26 cellular contexts compared by ENCODE assay signal in genomic region chr17:74461646-74462045, GRCh38. TPM values are rescaled to one million over a fixed set of nuclear protein-coding genes. Genes with fewer than 3 reads are reported as not detected.
"Had no signal": no experiment of that assay in that cellular context is flagged by ENCODE, and none has a peak within 500 bp of the region (broad histone marks: within the 10 kb centered on the region; RNA-seq: fewer than 3 reads in every experiment).

No MANE protein-coding gene starts in this region.

- ATAC-seq: gastroesophageal sphincter, left cardiac atrium, lower lobe of right lung, psoas muscle had no signal

- DNase-seq: colonic mucosa; dermis blood vessel endothelial cell; esophagus squamous epithelium; foreskin fibroblast; glutamatergic neuron; kidney; left cardiac atrium; left ventricle myocardium inferior; lower lobe of right lung; psoas muscle; retina; sigmoid colon; stimulated activated CD4-positive, alpha-beta T cell treated with anti-CD3 and anti-CD28 coated beads, Interleukin-12 subunit alpha, Interleukin-12 subunit beta, amount 100 ng/mL, for 4 hours; stimulated activated naive CD4-positive, alpha-beta T cell; thyroid gland; uterus had no signal

- H3K27ac Mint-ChIP-seq: memory B cell, mesothelial cell of epicardium, nephron, type B pancreatic cell had no signal

- H3K4me1 ChIP-seq: colonic mucosa, uterus had no signal

- H3K4me3 ChIP-seq: colonic mucosa, esophagus squamous epithelium, gastroesophageal sphincter, left ventricle myocardium inferior, lower lobe of right lung, psoas muscle, sigmoid colon, skin epidermis, suprapubic skin, thyroid gland, uterus had no signal

- H3K36me3 Mint-ChIP-seq: memory B cell, mesothelial cell of epicardium, type B pancreatic cell had no signal

- H3K36me3 ChIP-seq: colonic mucosa, esophagus squamous epithelium, gastroesophageal sphincter, left ventricle myocardium inferior, lower lobe of right lung, sigmoid colon, suprapubic skin, thyroid gland, uterus had no signal

- H3K27ac ChIP-seq: gastroesophageal sphincter, left ventricle myocardium inferior, psoas muscle, sigmoid colon, suprapubic skin, thyroid gland, uterus had no signal

- H3K9me3 ChIP-seq: colonic mucosa, esophagus squamous epithelium, gastroesophageal sphincter, left ventricle myocardium inferior, lower lobe of right lung, psoas muscle, sigmoid colon, suprapubic skin, thyroid gland, uterus had no signal

- H3K9me3 Mint-ChIP-seq: memory B cell, mesothelial cell of epicardium, nephron, type B pancreatic cell had no signal

- H3K4me3 Mint-ChIP-seq: memory B cell, mesothelial cell of epicardium, nephron, type B pancreatic cell had no signal

- H3K27me3 ChIP-seq: colonic mucosa, thyroid gland, uterus had no signal

RNA-seq across cellular contexts. Expression of gene CD300A, which starts 4.8 kb away (rescaled TPM):
- total RNA-seq: dermis blood vessel endothelial cell, epithelial cell of proximal tubule, mesothelial cell of epicardium, myocyte, osteoblast had no signal

RNA-seq across cellular contexts. Expression of gene GPRC5C, which starts 29.8 kb away (rescaled TPM):
- total RNA-seq: myocyte had no signal
